1 cellular context compared by ENCODE assay signal in genomic region chr1:6472391-6472790, GRCh38.
TF ChIP-seq lines count a peak whose summit lies in the region.

No MANE protein-coding gene starts in this region.

TF ChIP-seq in IMR-90, 13 proteins besides CTCF, POLR2A, EP300 and RAD21 (continued from another document):
- no peak for TF ChIP-seq CHD1 (IDR thresholded peaks at IDR 0.05; ENCODE audit: low read depth, low read length)
